10 cellular contexts compared by ENCODE assay signal in genomic region chr22:39773976-39774539, GRCh38.
A peak's percentile ranks its signal among the peaks of the same experiment; 100 is the strongest.
DNase-seq lines count a peak whose midpoint lies in the region; FAIRE-seq and TF ChIP-seq lines count a peak whose summit lies in the region.
"Had no signal": no experiment of that assay in that cellular context is flagged by ENCODE, and none has a peak within 500 bp of the region (broad histone marks: within the 10 kb centered on the region; RNA-seq: fewer than 3 reads in every experiment).

No MANE protein-coding gene starts in this region.

- no peak overlapping the region for H3K4me3 ChIP-seq in H1 (ENCODE audit: extremely low read depth in 1 of 4, insufficient read depth in 2 of 4, low read depth in 3 of 4, low read length in 4 of 4)
- H3K4me3 ChIP-seq in thymus (ENCODE audit: low read length) = no peak overlapping the region
- H3K4me3 ChIP-seq in coronary artery = no peak overlapping the region

- TF ChIP-seq POLR2A in H1 (IDR thresholded peaks at IDR 0.05; ENCODE audit: control extremely low read depth in 1 of 2, low read depth in 2 of 2, low read length in 2 of 2) = no peak

- no peak overlapping the region for H3K4ac ChIP-seq in H1 (replicated peaks; ENCODE audit: insufficient read length, low read depth, low read length)
- no peak overlapping the region for H3K4ac ChIP-seq in H9 (ENCODE audit: low read depth, low read length)

- no peak overlapping the region for H3K18ac ChIP-seq in H1 (ENCODE audit: extremely low read depth, low read length)
- H3K18ac ChIP-seq in H9 (ENCODE audit: insufficient read length, low read depth, low read length) = no peak overlapping the region

- H4K91ac ChIP-seq in H1 (replicated peaks; ENCODE audit: insufficient read length, low read length) (no peak overlapping the region), H9 (ENCODE audit: insufficient read length, low read depth, low read length) (no peak overlapping the region)

- no peak overlapping the region for H4K5ac ChIP-seq in H1 (ENCODE audit: insufficient read length, low read depth, low read length)
- no peak overlapping the region for H4K5ac ChIP-seq in H9 (ENCODE audit: insufficient read length, low read depth, low read length)

- H3K4me3 Mint-ChIP-seq in H9 = no peak overlapping the region
- no peak overlapping the region for H3K4me3 Mint-ChIP-seq in MCF 10A (ENCODE audit: unreplicated experiment)

- no peak overlapping the region for H3K4me2 ChIP-seq in H1 (ENCODE audit: insufficient read depth in 1 of 2, low read depth in 2 of 2, low read length in 2 of 2)
- H3K4me2 ChIP-seq in H9 (ENCODE audit: insufficient read depth, insufficient read length, low read length) = no peak overlapping the region

- BruUV-seq in MCF 10A (replicated peaks; lab: Mats Ljungman, UMichigan) = no TSS peak

- DNase-seq in activated effector memory CD4-positive, alpha-beta T cell treated with anti-CD3 and anti-CD28 coated beads, Interleukin-2, amount 50 U/mL, for 16 hours = peak; percentile 69
- no peak for DNase-seq in activated effector memory CD4-positive, alpha-beta T cell treated with Interleukin-2 at 50 U/mL for 16 hours
- peak; percentile 7 for DNase-seq in RPMI7951 (ENCODE audit: low read depth)
- DNase-seq in H1 (ENCODE audit: low read depth in 1 of 2, low spot score in 2 of 2) = no peak
- no peak for DNase-seq in H9
- no peak for DNase-seq in coronary artery (ENCODE audit: low spot score)
- no peak for DNase-seq in MCF 10A (ENCODE audit: unreplicated experiment)
- DNase-seq: NCI-H1694 treated with DMSO at 0.1 percent for 48 hours had no signal

- H3K36me3 ChIP-seq in H1 (ENCODE audit: control insufficient read depth in 2 of 4, insufficient read depth in 4 of 4, low read length in 3 of 4) (no peaks in the 10 kb centered on the region), thymus (ENCODE audit: control insufficient read depth, insufficient read depth) (no peaks in the 10 kb centered on the region)

- no peak for TF ChIP-seq RAD21 in H1 (IDR thresholded peaks at IDR 0.05 in 1 of 2, conservative IDR thresholded peaks at IDR 0.05 in 1 of 2; ENCODE audit: low read depth in 2 of 2, low read length in 2 of 2)

- H3K36me3 Mint-ChIP-seq in H9 (ENCODE audit: insufficient read depth in 1 of 3, low read depth in 3 of 3) (no peaks in the 10 kb centered on the region), MCF 10A (ENCODE audit: insufficient read depth, unreplicated experiment) (no peaks in the 10 kb centered on the region)

- FAIRE-seq in H1 (lab: Jason Lieb, UNC) = no peak
- FAIRE-seq: endometrium had no signal

- H3K27ac ChIP-seq in H1 (ENCODE audit: low read depth, low read length) = no peak overlapping the region
- peak overlapping the region; percentile 18 for H3K27ac ChIP-seq in thymus (ENCODE audit: low read depth)
- H3K27ac ChIP-seq in H9 (ENCODE audit: insufficient read length, low read depth, low read length) = no peak overlapping the region
- no peak overlapping the region for H3K27ac ChIP-seq in coronary artery

- H2AFZ ChIP-seq in H1 (ENCODE audit: low read length) (0 out of 2 replicates have a peak overlapping the region, but pooled peaks have one; percentile 15), H9 (ENCODE audit: low read length) (no peak overlapping the region)

- H2BK20ac ChIP-seq in H1 (ENCODE audit: low read length) (no peak overlapping the region), H9 (ENCODE audit: low read depth, low read length, poor library complexity, severe bottlenecking) (no peak overlapping the region)

- no peak overlapping the region; the same call in 1 of the 2 replicates for H4K8ac ChIP-seq in H1 (ENCODE audit: extremely low read depth, insufficient read depth, low read length)
- H4K8ac ChIP-seq in H9 (replicated peaks; ENCODE audit: insufficient read length, low read depth, low read length) = no peak overlapping the region

- H3K4me1 ChIP-seq in H1 (replicated peaks in 1 of 4; ENCODE audit: control insufficient read depth in 3 of 4, insufficient read depth in 4 of 4, low read length in 3 of 4) (no peaks in the 10 kb centered on the region), thymus (ENCODE audit: control insufficient read depth, insufficient read depth, low read length) (peaks cover 8% of the 10 kb centered on the region), H9 (ENCODE audit: insufficient read depth, low read length) (no peaks in the 10 kb centered on the region)

- H3K79me2 ChIP-seq in H1 (ENCODE audit: control insufficient read depth in 1 of 2, insufficient read depth in 2 of 2, low read length in 2 of 2) (no peaks in the 10 kb centered on the region), H9 (ENCODE audit: insufficient read depth, low read length) (no peaks in the 10 kb centered on the region)

- H3K23ac ChIP-seq in H1 (ENCODE audit: insufficient read length) (no peak overlapping the region), H9 (ENCODE audit: insufficient read length, low read depth, low read length) (no peak overlapping the region)

- H3K9ac ChIP-seq in H1 (replicated peaks in 1 of 4; ENCODE audit: extremely low read depth in 1 of 4, low read depth in 3 of 4, low read length in 3 of 4) (no peak overlapping the region), H9 (ENCODE audit: extremely low read depth, insufficient read length, low read length) (no peak overlapping the region)

- intact Hi-C loops in MCF 10A (cut with micrococcal nuclease) = no loop called here

- H2BK12ac ChIP-seq in H1 (ENCODE audit: low read depth, low read length) (no peak overlapping the region), H9 (ENCODE audit: insufficient read length, low read depth, low read length) (no peak overlapping the region)

- H2BK120ac ChIP-seq in H1 (replicated peaks; ENCODE audit: low read depth, low read length) (no peak overlapping the region), H9 (ENCODE audit: low read depth, low read length, poor library complexity, severe bottlenecking) (no peak overlapping the region)

- H3K27me3 Mint-ChIP-seq in H9 (ENCODE audit: low read depth) (peaks cover 26% of the 10 kb centered on the region), MCF 10A (ENCODE audit: insufficient read depth, unreplicated experiment) (peaks cover 64% of the 10 kb centered on the region)

- H2BK5ac ChIP-seq in H1 (ENCODE audit: low read depth, low read length) (no peak overlapping the region), H9 (ENCODE audit: insufficient read length, low read length) (no peak overlapping the region)

- no peak overlapping the region for H3T11ph ChIP-seq in H9 (ENCODE audit: low read length)

- H4K20me1 ChIP-seq in H1 (replicated peaks in 1 of 2; ENCODE audit: control insufficient read depth in 1 of 2, insufficient read depth in 2 of 2, low read length in 2 of 2) (peaks cover 0 to 1% of the 10 kb centered on the region in 2 experiments), H9 (ENCODE audit: control insufficient read depth, insufficient read depth, insufficient read length) (no peaks in the 10 kb centered on the region)

- H3K14ac ChIP-seq in H1 (ENCODE audit: insufficient read length) (no peak overlapping the region), H9 (ENCODE audit: insufficient read depth, low read length) (no peak overlapping the region)

- 79% methylated on average over 4 of the region's 4 CpGs; no CpG with 5 or more reads in 1 of the 2 experiments for WGBS in H1 (ENCODE audit: extremely low coverage in 1 of 2, insufficient coverage in 1 of 2, insufficient read length in 1 of 2, insufficient replicate concordance in 2 of 2, low coverage in 1 of 2, low lambda C conversion rate in 2 of 2, missing lambda C conversion rate in 1 of 2), 2 experiments
- WGBS in thymus = 3% methylated on average over 4 of the region's 4 CpGs
- no CpG with 5 or more reads among the region's 4 CpGs for WGBS in H9 (ENCODE audit: extremely low coverage, insufficient read length, low lambda C conversion rate)

- H3K4me1 Mint-ChIP-seq in H9 (no peaks in the 10 kb centered on the region), MCF 10A (ENCODE audit: insufficient read depth, unreplicated experiment) (peaks cover 14% of the 10 kb centered on the region)

- no peak overlapping the region for H2AK5ac ChIP-seq in H1 (ENCODE audit: low read depth, low read length)
- no peak overlapping the region for H2AK5ac ChIP-seq in H9 (ENCODE audit: insufficient read length, low read length)

- H3K27me3 ChIP-seq in H1 (replicated peaks in 1 of 4; ENCODE audit: control insufficient read depth in 3 of 4, extremely low read depth in 1 of 4, insufficient read depth in 3 of 4, low read length in 3 of 4) = no peaks in the 10 kb centered on the region; a peak in 1 of 7 replicates
- no peaks in the 10 kb centered on the region for H3K27me3 ChIP-seq in thymus (ENCODE audit: control insufficient read depth, insufficient read depth)
- H3K27me3 ChIP-seq in H9 (ENCODE audit: insufficient read depth, low read length) = no peaks in the 10 kb centered on the region

- H3K9me3 Mint-ChIP-seq in H9 (no peaks in the 10 kb centered on the region), MCF 10A (ENCODE audit: unreplicated experiment) (no peaks in the 10 kb centered on the region)

- POLR2A ChIA-PET in H1 (lab: Charles Lee; ENCODE audit: partially characterized antibody) = no interaction called here
- POLR2A ChIA-PET in MCF 10A (lab: Yijun Ruan, JAX) = interaction anchor here (1.6 kb wide), 1 partner anchor 48 kb away, joined by 3 read pairs; no protein-coding TSS in a partner anchor

- H2BK15ac ChIP-seq in H1 (ENCODE audit: low read length) (no peak overlapping the region), H9 (ENCODE audit: low read depth, low read length) (no peak overlapping the region)

- no peaks in the 10 kb centered on the region for H3K79me1 ChIP-seq in H1 (ENCODE audit: low read depth, low read length)
- no peaks in the 10 kb centered on the region for H3K79me1 ChIP-seq in H9 (ENCODE audit: insufficient read depth, low read depth, low read length, poor library complexity, severe bottlenecking)

- no peaks in the 10 kb centered on the region for H3K9me3 ChIP-seq in H1 (ENCODE audit: insufficient read depth in 2 of 2, low read depth in 1 of 2, low read length in 1 of 2)
- H3K9me3 ChIP-seq in thymus (ENCODE audit: control insufficient read depth) = peaks cover 1% of the 10 kb centered on the region
- no peaks in the 10 kb centered on the region for H3K9me3 ChIP-seq in H9 (ENCODE audit: control insufficient read depth, low read depth, low read length)

- no peak overlapping the region for H3K27ac Mint-ChIP-seq in H9
- no peak overlapping the region for H3K27ac Mint-ChIP-seq in MCF 10A (ENCODE audit: low read depth, unreplicated experiment)

- TF ChIP-seq CTCF in H1 (IDR thresholded peaks at IDR 0.05; ENCODE audit: control extremely low read depth in 1 of 3, insufficient read depth in 1 of 3, low read depth in 1 of 3, low read length in 3 of 3) = no peak
- no peak for TF ChIP-seq CTCF in H9 (conservative IDR thresholded peaks at IDR 0.05)
- no peak for TF ChIP-seq CTCF in coronary artery (IDR thresholded peaks at IDR 0.05)
- no peak for TF ChIP-seq CTCF in MCF 10A (IDR thresholded peaks at IDR 0.05; ENCODE audit: unreplicated experiment)

- CTCF ChIA-PET in H1 (lab: Charles Lee; ENCODE audit: partially characterized antibody) (no interaction called here), MCF 10A (lab: Yijun Ruan, JAX) (interaction anchor here (1.1 kb wide), 1 partner anchor 250 kb away, joined by 3 read pairs; no protein-coding TSS in a partner anchor)

- H3K23me2 ChIP-seq in H1 (ENCODE audit: low read depth, low read length) = no peaks in the 10 kb centered on the region
- no peaks in the 10 kb centered on the region for H3K23me2 ChIP-seq in H9 (ENCODE audit: insufficient read length, low read depth, low read length, poor library complexity, severe bottlenecking)

- no peak for TF ChIP-seq EP300 in H1 (IDR thresholded peaks at IDR 0.05; ENCODE audit: borderline replicate concordance in 1 of 2, low read depth in 2 of 2, low read length in 2 of 2)

- no peak overlapping the region for H3K56ac ChIP-seq in H1 (replicated peaks; ENCODE audit: insufficient read length, low read depth, low read length)
- no peak overlapping the region for H3K56ac ChIP-seq in H9 (ENCODE audit: insufficient read length, low read depth, low read length)

Comparison
In these comparisons a context has a peak if more than half of its experiments do, and no peak if none do; other contexts are left out.
1. DNase-seq: peak in activated effector memory CD4-positive, alpha-beta T cell treated with anti-CD3 and anti-CD28 coated beads, Interleukin-2, amount 50 U/mL, for 16 hours (single experiment) and RPMI7951 (single experiment); none in activated effector memory CD4-positive, alpha-beta T cell treated with Interleukin-2 at 50 U/mL for 16 hours (single experiment), H1 (0 of 2), H9 (single experiment), coronary artery (single experiment) and MCF 10A (single experiment).